1 cellular context compared by ENCODE assay signal in the genomic region with DNA sequence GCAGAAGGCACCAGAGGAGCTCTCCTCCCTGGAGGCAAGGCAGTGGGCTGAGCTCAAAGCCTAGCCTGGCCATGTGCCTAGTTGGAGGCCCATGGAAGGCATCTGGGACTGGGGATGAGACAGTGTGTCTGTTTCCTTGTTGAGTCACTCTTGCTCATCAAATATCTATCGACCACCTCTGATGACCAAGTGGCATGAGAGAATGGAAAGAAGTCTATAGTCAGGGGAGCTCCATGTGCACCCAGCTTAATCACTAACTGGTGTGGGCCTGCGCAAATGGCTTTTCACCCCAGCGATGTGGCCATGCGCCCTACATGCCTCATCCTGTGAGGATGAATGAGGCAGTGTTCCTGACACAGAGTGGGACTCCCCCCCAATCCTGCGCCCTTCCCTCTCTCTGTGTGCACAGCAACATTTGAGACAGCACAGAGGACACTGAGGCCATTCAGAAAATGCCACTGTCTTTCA.
TF ChIP-seq lines count a peak whose summit lies in the region.

No MANE protein-coding gene starts in this region.

TF ChIP-seq in SK-N-SH, 30 proteins besides CTCF, POLR2A, EP300 and RAD21 (continued from another document):
- TF ChIP-seq REST (IDR thresholded peaks at IDR 0.05; ENCODE audit: low read depth, low read length) (no peak), USF2 (IDR thresholded peaks at IDR 0.05; ENCODE audit: borderline replicate concordance, low read depth, low read length) (no peak), RXRA (IDR thresholded peaks at IDR 0.05; ENCODE audit: borderline replicate concordance, low read depth) (peak; percentile 60; the same call in 1 of the 2 replicates), GABPA (IDR thresholded peaks at IDR 0.05; ENCODE audit: low read depth) (no peak), FOSL2 (IDR thresholded peaks at IDR 0.05; ENCODE audit: borderline replicate concordance, low read depth) (peak; percentile 93)
